21 cellular contexts compared by ENCODE assay signal in the genomic region with DNA sequence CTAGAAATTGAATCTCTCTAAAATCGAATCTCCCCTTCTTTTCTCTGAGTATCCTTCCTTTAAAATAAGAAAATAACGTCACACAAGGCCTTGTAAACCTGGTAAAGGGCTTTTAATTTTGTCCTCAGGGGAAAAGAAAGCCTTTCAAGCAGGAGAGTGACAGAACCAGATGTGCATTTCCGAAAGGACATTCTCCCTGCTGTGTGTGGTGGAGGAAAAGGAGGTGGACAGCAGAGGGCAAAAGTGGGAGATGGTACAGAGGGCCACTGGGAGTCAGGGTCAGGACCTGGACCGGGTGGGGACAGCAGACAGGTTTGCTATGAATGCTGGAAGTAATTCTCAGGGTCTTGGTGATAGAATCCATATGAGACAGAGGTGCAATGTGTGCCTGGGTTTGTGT.
DNase-seq lines count a peak whose midpoint lies in the region; ATAC-seq and TF ChIP-seq lines count a peak whose summit lies in the region.
"Had no signal": no experiment of that assay in that cellular context is flagged by ENCODE, and none has a peak within 500 bp of the region (broad histone marks: within the 10 kb centered on the region; RNA-seq: fewer than 3 reads in every experiment).

No MANE protein-coding gene starts in this region.

- DNase-seq in SJCRH30 (peak; percentile 60 to 83), neural crest cell (ENCODE audit: low read depth, low spot score) (no peak), psoas muscle (no peak), anterior cingulate cortex (lab: John Stamatoyannopoulos, UW) (no peak)
- no peak for DNase-seq in effector memory CD8-positive, alpha-beta T cell
- DNase-seq: 8988T; ACHN; AML-193; BE2C; CD4-positive, alpha-beta T cell; CD8-positive, alpha-beta memory T cell; DMS53; DMS79 treated with DMSO at 0.1 percent for 48 hours; GF-D8; HFFc6 had no signal

- peaks cover 5% of the 10 kb centered on the region for H3K9me3 Mint-ChIP-seq in neural crest cell
- H3K9me3 Mint-ChIP-seq in effector memory CD8-positive, alpha-beta T cell, result no peaks in the 10 kb centered on the region
- H3K9me3 Mint-ChIP-seq: CD4-positive, alpha-beta T cell; GM23338; HFFc6 had no signal

- TF ChIP-seq CTCF in neural crest cell (conservative IDR thresholded peaks at IDR 0.05), result no peak
- TF ChIP-seq CTCF in psoas muscle (IDR thresholded peaks at IDR 0.05), result no peak

- H3K27ac ChIP-seq in SJCRH30, result peak overlapping the region; percentile 38; the same call in 1 of the 2 replicates
- no peak overlapping the region for H3K27ac ChIP-seq in psoas muscle
- H3K27ac ChIP-seq: A549; BLaER1 treated with 17β-estradiol and CSF1 and Interleukin-3, amounts not matched to agents 10 nM and 100 nM had no signal

- H3K36me3 ChIP-seq in SJCRH30, result no peaks in the 10 kb centered on the region
- H3K36me3 ChIP-seq in psoas muscle (ENCODE audit: insufficient read depth in 1 of 2, low read depth in 1 of 2), result no peaks in the 10 kb centered on the region
- H3K36me3 ChIP-seq: BE2C; BLaER1 treated with 17β-estradiol and CSF1 and Interleukin-3, amounts not matched to agents 10 nM and 100 nM; HAP-1 had no signal

- intact Hi-C loops in psoas muscle (cut with DNase I), result no loop called here

- H3K4me3 ChIP-seq in SJCRH30 (peak overlapping the region; percentile 16; the same call in 1 of the 2 replicates), psoas muscle (no peak overlapping the region)
- H3K4me3 ChIP-seq: A549; BLaER1 treated with 17β-estradiol and CSF1 and Interleukin-3, amounts not matched to agents 10 nM and 100 nM; GM23338; HAP-1 had no signal

- H3K36me3 Mint-ChIP-seq in neural crest cell (ENCODE audit: low read depth), result peaks cover 2% of the 10 kb centered on the region
- H3K36me3 Mint-ChIP-seq in effector memory CD8-positive, alpha-beta T cell (ENCODE audit: insufficient read depth), result no peaks in the 10 kb centered on the region
- H3K36me3 Mint-ChIP-seq: CD14-positive monocyte; CD8-positive, alpha-beta memory T cell had no signal

- no peaks in the 10 kb centered on the region for H3K27me3 ChIP-seq in SJCRH30
- H3K27me3 ChIP-seq in psoas muscle (ENCODE audit: insufficient read depth in 3 of 3, low read length in 2 of 3), result no peaks in the 10 kb centered on the region
- H3K27me3 ChIP-seq: BE2C; BLaER1 treated with 17β-estradiol and CSF1 and Interleukin-3, amounts not matched to agents 10 nM and 100 nM had no signal

- H3K27ac Mint-ChIP-seq in neural crest cell (ENCODE audit: unreplicated experiment), result peak overlapping the region; percentile 29
- no peak overlapping the region for H3K27ac Mint-ChIP-seq in effector memory CD8-positive, alpha-beta T cell
- H3K27ac Mint-ChIP-seq: CD4-positive, alpha-beta T cell; GM23338; HFFc6 had no signal

- H3K9me3 ChIP-seq in SJCRH30 (replicated peaks), result no peaks in the 10 kb centered on the region
- H3K9me3 ChIP-seq in psoas muscle, result no peaks in the 10 kb centered on the region
- H3K9me3 ChIP-seq: A549, BE2C, HAP-1 had no signal

- H3K4me1 ChIP-seq in SJCRH30 (peaks cover 35% of the 10 kb centered on the region), psoas muscle (peaks cover 29% of the 10 kb centered on the region)
- H3K4me1 ChIP-seq: A549; BLaER1 treated with 17β-estradiol and CSF1 and Interleukin-3, amounts not matched to agents 10 nM and 100 nM had no signal

- H3K27me3 Mint-ChIP-seq in neural crest cell (ENCODE audit: low read depth), result no peaks in the 10 kb centered on the region
- peaks cover 76 to 80% of the 10 kb centered on the region in 2 donors for H3K27me3 Mint-ChIP-seq in effector memory CD8-positive, alpha-beta T cell

- no peak overlapping the region for H3K4me3 Mint-ChIP-seq in neural crest cell
- H3K4me3 Mint-ChIP-seq in effector memory CD8-positive, alpha-beta T cell, result no peak overlapping the region
- H3K4me3 Mint-ChIP-seq: CD14-positive monocyte; CD4-positive, alpha-beta T cell; CD8-positive, alpha-beta memory T cell; GM23338; HFFc6 had no signal

- WGBS in psoas muscle, 3 donors, result 45 to 66% (median 59%) methylated on average over 4 of the region's 4 CpGs

- H3K4me1 Mint-ChIP-seq in neural crest cell, result peaks cover 12% of the 10 kb centered on the region
- H3K4me1 Mint-ChIP-seq in effector memory CD8-positive, alpha-beta T cell (ENCODE audit: low read depth in 2 of 2), result no peaks in the 10 kb centered on the region
- H3K4me1 Mint-ChIP-seq: CD14-positive monocyte; CD8-positive, alpha-beta memory T cell had no signal

- ATAC-seq in psoas muscle (peak in 3 of 4 donors; percentile 52 to 58 (median 53)), HG02870 (IDR thresholded peaks at IDR 0.05; ENCODE audit: unreplicated experiment) (no peak)
- ATAC-seq in effector memory CD8-positive, alpha-beta T cell (replicated peaks), result no peak
- ATAC-seq: A549, GM23338 had no signal

Comparison
In these comparisons a context has a peak if more than half of its experiments do, and no peak if none do; other contexts are left out.
1. DNase-seq: peak in SJCRH30 (2 of 2); none in neural crest cell (single experiment), psoas muscle (0 of 2), effector memory CD8-positive, alpha-beta T cell (0 of 3) and anterior cingulate cortex (0 of 58).
2. ATAC-seq: peak in psoas muscle (3 of 4); none in effector memory CD8-positive, alpha-beta T cell (single experiment) and HG02870 (single experiment).